In genomic region chr6:157761331-157761921, GRCh38 we compare ENCODE assay signal across 8 cellular contexts.
DNase-seq lines count a peak whose midpoint lies in the region; ATAC-seq and TF ChIP-seq lines count a peak whose summit lies in the region.

No MANE protein-coding gene starts in this region.

- no peaks in the 10 kb centered on the region for H3K36me3 ChIP-seq in SJCRH30
- no peaks in the 10 kb centered on the region for H3K36me3 ChIP-seq in ovary

- TF ChIP-seq POLR2A in ovary (IDR thresholded peaks at IDR 0.05): no peak

- WGBS in ovary, 3 donors: 75 to 78% (median 78%) methylated on average over 12 of the region's 12 CpGs

- peak; percentile 49 for ATAC-seq in GM19035 (IDR thresholded peaks at IDR 0.05; ENCODE audit: unreplicated experiment)
- ATAC-seq in HG03196 (IDR thresholded peaks at IDR 0.05; ENCODE audit: unreplicated experiment): peak; percentile 32

- H3K27ac ChIP-seq in SJCRH30 (no peak overlapping the region), ovary (no peak overlapping the region)

- intact Hi-C loops in ovary (cut with DNase I): loop anchor here in 1 of 4 donors (10.0 kb wide), 1 partner anchor 103 kb away; no protein-coding TSS in a partner anchor

- H3K27me3 Mint-ChIP-seq in glutamatergic neuron (ENCODE audit: unreplicated experiment): no peaks in the 10 kb centered on the region

- DNase-seq in ACHN (peak; percentile 53), glutamatergic neuron (no peak), SJCRH30 (no peak), ovary (no peak), HuH-7 (ENCODE audit: low spot score) (no peak)
- peak; percentile 57 for DNase-seq in activated CD8-positive, alpha-beta memory T cell treated with anti-CD3 and anti-CD28 coated beads, Interleukin-2, amount 50 U/mL, for 4 hours

- H3K9me3 Mint-ChIP-seq in glutamatergic neuron (ENCODE audit: unreplicated experiment): peaks cover 6% of the 10 kb centered on the region

- H3K27me3 ChIP-seq in SJCRH30 (no peaks in the 10 kb centered on the region), ovary (no peaks in the 10 kb centered on the region)

- in situ Hi-C loops in ACHN (cut with HindIII; ENCODE audit: low pct_ligation_motif_present, low pct_unique_long_range_greater_than_20kb, low sequenced_read_pairs): loop anchor here (10.0 kb wide), 1 partner anchor 113 kb away; no protein-coding TSS in a partner anchor

- H3K4me1 ChIP-seq in SJCRH30: peaks cover 26% of the 10 kb centered on the region
- peaks cover 13% of the 10 kb centered on the region for H3K4me1 ChIP-seq in ovary (ENCODE audit: insufficient read depth)

- H3K4me1 Mint-ChIP-seq in glutamatergic neuron (ENCODE audit: low read depth, unreplicated experiment): peaks cover 15% of the 10 kb centered on the region

- H3K4me3 ChIP-seq in SJCRH30 (no peak overlapping the region), ovary (no peak overlapping the region)

- no peak overlapping the region for H3K4me3 Mint-ChIP-seq in glutamatergic neuron (ENCODE audit: unreplicated experiment)

- no peak for TF ChIP-seq EP300 in ovary (IDR thresholded peaks at IDR 0.05)

- peak overlapping the region; percentile 15 for H3K27ac Mint-ChIP-seq in glutamatergic neuron (ENCODE audit: unreplicated experiment)

- no peaks in the 10 kb centered on the region for H3K36me3 Mint-ChIP-seq in glutamatergic neuron (ENCODE audit: unreplicated experiment)

- H3K9me3 ChIP-seq in SJCRH30 (replicated peaks) (no peaks in the 10 kb centered on the region), ovary (no peaks in the 10 kb centered on the region)

- no peak for TF ChIP-seq CTCF in glutamatergic neuron (IDR thresholded peaks at IDR 0.05; ENCODE audit: partially characterized antibody, unreplicated experiment)
- TF ChIP-seq CTCF in ovary (IDR thresholded peaks at IDR 0.05): no peak

Comparison
In these comparisons a context has a peak if more than half of its experiments do, and no peak if none do; other contexts are left out.
1. DNase-seq: peak in ACHN (single experiment) and activated CD8-positive, alpha-beta memory T cell treated with anti-CD3 and anti-CD28 coated beads, Interleukin-2, amount 50 U/mL, for 4 hours (single experiment); none in glutamatergic neuron (single experiment), SJCRH30 (0 of 2), ovary (0 of 5) and HuH-7 (single experiment).